In genomic region chr7:77866791-77867190, GRCh38 we compare ENCODE assay signal across 12 cellular contexts.
DNase-seq lines count a peak whose midpoint lies in the region; ATAC-seq, FAIRE-seq and TF ChIP-seq lines count a peak whose summit lies in the region.
"Had no signal": no experiment of that assay in that cellular context is flagged by ENCODE, and none has a peak within 500 bp of the region (broad histone marks: within the 10 kb centered on the region; RNA-seq: fewer than 3 reads in every experiment).

No MANE protein-coding gene starts in this region.

- TF ChIP-seq CTCF in A549 (IDR thresholded peaks at IDR 0.05) (no peak), SU-DHL-6 (IDR thresholded peaks at IDR 0.05; ENCODE audit: insufficient read depth, low read length, poor library complexity, severe bottlenecking) (no peak)

- ATAC-seq in A549: peak; percentile 90 to 93
- ATAC-seq: activated CD4-positive, alpha-beta T cell treated with anti-CD3 and anti-CD28 coated beads for 36 hours had no signal

- H4K20me1 ChIP-seq in GM23248 (ENCODE audit: insufficient read depth): no peaks in the 10 kb centered on the region
- H4K20me1 ChIP-seq in SU-DHL-6 (ENCODE audit: low read depth, low read length): peaks cover 15% of the 10 kb centered on the region; the same call in 1 of the 2 replicates

- CTCF ChIA-PET in A549 (lab: Yijun Ruan, JAX): interaction anchor here (1.3 to 2.2 kb wide), 2 partner anchors 68 to 107 kb away, joined by 3 to 11 read pairs; partner anchors contain the start of genes PHTF2 and TMEM60

- FAIRE-seq in A549 (lab: Jason Lieb, UNC): no peak

- H3K4me2 ChIP-seq in A549 (peak overlapping the region; percentile 72), GM23248 (ENCODE audit: unreplicated experiment) (peak overlapping the region; percentile 33), SU-DHL-6 (ENCODE audit: low read depth, low read length, poor library complexity, severe bottlenecking) (no peak overlapping the region)

- H3K36me3 Mint-ChIP-seq in activated T-cell treated with anti-CD3 and anti-CD28 coated beads, Interleukin-2, amount 50 U/mL, for 24 hours (ENCODE audit: low read depth): peaks cover 20% of the 10 kb centered on the region

- H3K27me3 Mint-ChIP-seq in activated T-cell treated with anti-CD3 and anti-CD28 coated beads, Interleukin-2, amount 50 U/mL, for 24 hours: no peaks in the 10 kb centered on the region
- H3K27me3 Mint-ChIP-seq: activated CD4-positive, alpha-beta T cell treated with anti-CD3 and anti-CD28 coated beads for 36 hours had no signal

- TF ChIP-seq POLR2A in A549 (IDR thresholded peaks at IDR 0.05; ENCODE audit: low read length): no peak

- DNase-seq in A549 (ENCODE audit: low read depth in 1 of 2, low spot score in 1 of 2) (peak; percentile 25 to 39), GM23248 (peak; percentile 74), fibroblast of the conjunctiva (ENCODE audit: low read depth) (peak; percentile 6), NCI-H2171 (lab: John Stamatoyannopoulos, UW) (no peak), HUDEP-2 (lab: John Stamatoyannopoulos, UW; ENCODE audit: unreplicated experiment in 76 of 76) (no peak)
- no peak for DNase-seq in activated T-cell treated with anti-CD3 and anti-CD28 coated beads, Interleukin-2, amount 50 U/mL, for 24 hours
- no peak for DNase-seq in stimulated activated naive CD4-positive, alpha-beta T cell treated with Interleukin-2 at 50 U/mL for 16 hours (lab: John Stamatoyannopoulos, UW)
- DNase-seq: activated CD4-positive, alpha-beta T cell treated with anti-CD3 and anti-CD28 coated beads for 36 hours; activated naive CD4-positive, alpha-beta T cell treated with Interleukin-2 at 50 U/mL for 16 hours; uterus had no signal

- H3K36me3 ChIP-seq in GM23248 (ENCODE audit: low read depth) (no peaks in the 10 kb centered on the region), SU-DHL-6 (ENCODE audit: low read length) (peaks cover 8% of the 10 kb centered on the region; the same call in 1 of the 2 replicates)
- H3K36me3 ChIP-seq: uterus had no signal

- peaks cover 15% of the 10 kb centered on the region; the same call in 1 of the 2 replicates for H3K79me2 ChIP-seq in GM23248 (ENCODE audit: insufficient read depth)
- H3K79me2 ChIP-seq in SU-DHL-6 (ENCODE audit: insufficient read depth, low read length): peaks cover 100% of the 10 kb centered on the region

- no peak overlapping the region for H3K27ac Mint-ChIP-seq in activated T-cell treated with anti-CD3 and anti-CD28 coated beads, Interleukin-2, amount 50 U/mL, for 24 hours
- H3K27ac Mint-ChIP-seq: activated CD4-positive, alpha-beta T cell treated with anti-CD3 and anti-CD28 coated beads for 36 hours had no signal

- H3F3A ChIP-seq in GM23248 (ENCODE audit: insufficient read depth) (peaks cover 11% of the 10 kb centered on the region; the same call in 1 of the 2 replicates), SU-DHL-6 (ENCODE audit: insufficient read depth) (peaks cover 13% of the 10 kb centered on the region; the same call in 1 of the 2 replicates)

- no peaks in the 10 kb centered on the region for H3K9me3 Mint-ChIP-seq in activated T-cell treated with anti-CD3 and anti-CD28 coated beads, Interleukin-2, amount 50 U/mL, for 24 hours

- H3K9ac ChIP-seq in GM23248 (no peak overlapping the region), SU-DHL-6 (ENCODE audit: low read length) (no peak overlapping the region)

- peaks cover 27% of the 10 kb centered on the region for H3K4me1 Mint-ChIP-seq in activated T-cell treated with anti-CD3 and anti-CD28 coated beads, Interleukin-2, amount 50 U/mL, for 24 hours (ENCODE audit: low read depth)

- H3K9me2 ChIP-seq in GM23248 (ENCODE audit: insufficient read depth): no peaks in the 10 kb centered on the region
- no peaks in the 10 kb centered on the region for H3K9me2 ChIP-seq in SU-DHL-6 (replicated peaks; ENCODE audit: insufficient read depth, low read length)

- in situ Hi-C loops in GM23248 (cut with MboI): no loop called here

- H3K9me3 ChIP-seq in A549 (no peaks in the 10 kb centered on the region), GM23248 (ENCODE audit: low read depth) (no peaks in the 10 kb centered on the region), SU-DHL-6 (ENCODE audit: insufficient read depth, low read length) (no peaks in the 10 kb centered on the region)
- H3K9me3 ChIP-seq: uterus had no signal

- no peak overlapping the region for H2AFZ ChIP-seq in GM23248
- no peak overlapping the region for H2AFZ ChIP-seq in SU-DHL-6 (ENCODE audit: low read depth, low read length, severe bottlenecking)

- H3K4me3 ChIP-seq in A549: no peak overlapping the region; the same call in 2 of the 3 replicates
- H3K4me3 ChIP-seq in GM23248: no peak overlapping the region
- no peak overlapping the region for H3K4me3 ChIP-seq in SU-DHL-6 (ENCODE audit: insufficient read depth, low read length, poor library complexity, severe bottlenecking)
- H3K4me3 ChIP-seq: uterus had no signal

- POLR2A ChIA-PET in A549 (lab: Yijun Ruan, JAX): interaction anchor here (1.0 kb wide), 1 partner anchor 68 kb away, joined by 4 read pairs; the partner anchor contains the start of genes PHTF2 and TMEM60

- no peak overlapping the region for H3K4me3 Mint-ChIP-seq in activated T-cell treated with anti-CD3 and anti-CD28 coated beads, Interleukin-2, amount 50 U/mL, for 24 hours
- H3K4me3 Mint-ChIP-seq: activated CD4-positive, alpha-beta T cell treated with anti-CD3 and anti-CD28 coated beads for 36 hours had no signal

- peaks cover 22% of the 10 kb centered on the region for H3K4me1 ChIP-seq in A549
- peaks cover 19% of the 10 kb centered on the region for H3K4me1 ChIP-seq in GM23248 (ENCODE audit: insufficient read depth)
- H3K4me1 ChIP-seq: uterus had no signal

- no peak for TF ChIP-seq RAD21 in A549 (conservative IDR thresholded peaks at IDR 0.05 in 1 of 2, IDR thresholded peaks at IDR 0.05 in 1 of 2)

- H3K27me3 ChIP-seq in GM23248 (replicated peaks; ENCODE audit: insufficient read depth) (no peaks in the 10 kb centered on the region), SU-DHL-6 (ENCODE audit: low read length) (no peaks in the 10 kb centered on the region)
- H3K27me3 ChIP-seq: uterus had no signal

- peak overlapping the region; percentile 70 to 80 for H3K27ac ChIP-seq in A549
- peak overlapping the region; percentile 41 for H3K27ac ChIP-seq in GM23248
- H3K27ac ChIP-seq in SU-DHL-6 (ENCODE audit: low read depth, low read length): 0 out of 2 replicates have a peak overlapping the region, but pooled peaks have one; percentile 4
- H3K27ac ChIP-seq: C4-2B, uterus had no signal

- TF ChIP-seq EP300 in A549 (IDR thresholded peaks at IDR 0.05): no peak

TF ChIP-seq in A549, 52 proteins besides CTCF, POLR2A, EP300 and RAD21:
- TF ChIP-seq FOSL2 (IDR thresholded peaks at IDR 0.05): no peak
- TF ChIP-seq FOSL2 (CRISPR knock-in tag; IDR thresholded peaks at IDR 0.05): peak; percentile 57; the same call in 1 of the 2 replicates
- no peak; the same call in 1 of the 2 replicates for TF ChIP-seq HES2 (IDR thresholded peaks at IDR 0.05)
- TF ChIP-seq USF2 (IDR thresholded peaks at IDR 0.05): peak; percentile 68
- TF ChIP-seq CEBPB (IDR thresholded peaks at IDR 0.05): peak; percentile 75 to 77
- TF ChIP-seq CBX8 (IDR thresholded peaks at IDR 0.05): no peak

Comparison
In these comparisons a context has a peak if more than half of its experiments do, and no peak if none do; other contexts are left out.
1. DNase-seq: peak in A549 (2 of 2), GM23248 (single experiment) and fibroblast of the conjunctiva (single experiment); none in activated T-cell treated with anti-CD3 and anti-CD28 coated beads, Interleukin-2, amount 50 U/mL, for 24 hours (single experiment), NCI-H2171 (single experiment), HUDEP-2 (0 of 76) and stimulated activated naive CD4-positive, alpha-beta T cell treated with Interleukin-2 at 50 U/mL for 16 hours (single experiment).
2. H3K27ac ChIP-seq: peak in every context shown above with its lines; median percentile 75 in A549; 41 in GM23248; 4 in SU-DHL-6.